ENCODE assay signal across 8 cellular contexts in the genomic region with DNA sequence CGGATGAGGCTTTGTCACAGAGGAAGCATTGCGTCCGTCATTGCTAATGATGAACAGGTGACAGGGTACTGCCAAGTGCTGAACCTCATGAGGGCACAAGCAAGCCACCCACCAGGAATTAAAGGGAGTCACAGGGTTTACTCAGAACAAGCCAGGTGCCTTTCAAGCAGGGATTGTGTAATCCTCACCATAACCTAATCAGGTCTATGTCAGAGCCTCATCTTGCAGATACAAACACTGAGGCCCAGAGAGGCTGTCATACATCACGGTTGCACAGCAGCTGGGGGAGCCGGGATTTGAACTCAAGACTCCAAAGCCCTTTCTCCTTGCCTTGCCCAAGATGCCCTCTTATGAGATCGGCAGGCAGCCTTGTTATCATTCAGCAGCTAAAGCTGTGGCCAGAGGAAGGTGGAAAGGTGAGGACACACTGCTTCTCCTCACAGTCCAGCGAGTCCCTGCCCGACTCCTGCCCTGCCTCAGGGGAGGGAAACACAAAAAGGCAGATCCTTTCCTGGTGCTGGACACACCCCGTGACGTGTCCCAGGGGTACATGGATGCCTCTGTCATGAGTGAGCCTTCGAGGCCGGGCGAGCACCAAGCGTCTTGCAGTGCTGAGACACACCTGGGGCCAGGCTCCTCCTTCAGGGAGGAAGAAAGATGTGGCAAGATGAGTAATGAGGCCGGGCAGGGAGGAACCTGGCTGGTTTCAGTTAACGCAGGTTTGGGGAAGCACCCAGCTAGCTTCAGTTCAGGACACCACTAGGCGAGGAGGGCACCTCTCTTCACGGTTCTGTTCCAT.
DNase-seq lines count a peak whose midpoint lies in the region; ATAC-seq and TF ChIP-seq lines count a peak whose summit lies in the region.

No MANE protein-coding gene starts in this region.

- H3K27me3 Mint-ChIP-seq in effector memory CD8-positive, alpha-beta T cell, result peaks cover 11 to 44% of the 10 kb centered on the region in 2 donors

- no peaks in the 10 kb centered on the region for H3K9me3 Mint-ChIP-seq in effector memory CD8-positive, alpha-beta T cell

- peaks cover 0 to 1% of the 10 kb centered on the region in 2 donors for H3K4me1 Mint-ChIP-seq in effector memory CD8-positive, alpha-beta T cell (ENCODE audit: low read depth in 2 of 2)

- ATAC-seq in HG03520 (IDR thresholded peaks at IDR 0.05; ENCODE audit: unreplicated experiment), result peak; percentile 74
- ATAC-seq in effector memory CD8-positive, alpha-beta T cell (replicated peaks), result peak; percentile 54

- H3K36me3 Mint-ChIP-seq in effector memory CD8-positive, alpha-beta T cell (ENCODE audit: insufficient read depth), result no peaks in the 10 kb centered on the region

- TF ChIP-seq CTCF in GM10266 (IDR thresholded peaks at IDR 0.05; ENCODE audit: control insufficient read depth, insufficient read depth, low read depth, missing control alignments) (no peak), GM20000 (IDR thresholded peaks at IDR 0.05; ENCODE audit: extremely low read depth, missing control alignments) (no peak)

- no peak overlapping the region for H3K4me3 Mint-ChIP-seq in effector memory CD8-positive, alpha-beta T cell

- H3K27ac Mint-ChIP-seq in effector memory CD8-positive, alpha-beta T cell, result no peak overlapping the region

- peak; percentile 44 for DNase-seq in GM10266 (ENCODE audit: extremely low spot score)
- peak; percentile 50 for DNase-seq in GM20000 (ENCODE audit: low spot score)
- DNase-seq in effector memory CD8-positive, alpha-beta T cell, result no peak
- no peak for DNase-seq in NCI-H446 treated with DMSO at 0.1 percent for 48 hours (lab: John Stamatoyannopoulos, UW)
- no peak for DNase-seq in nucleus accumbens (lab: John Stamatoyannopoulos, UW)
- no peak for DNase-seq in stimulated activated CD4-positive, alpha-beta T cell treated with anti-CD3 and anti-CD28 coated beads, Interleukin-2, amount 100 ng/mL, for 24 hours
- no peak for DNase-seq in NCI-H187 (lab: John Stamatoyannopoulos, UW)

Comparison
In these comparisons a context has a peak if more than half of its experiments do, and no peak if none do; other contexts are left out.
1. DNase-seq: peak in GM10266 (single experiment) and GM20000 (single experiment); none in effector memory CD8-positive, alpha-beta T cell (0 of 3), NCI-H446 treated with DMSO at 0.1 percent for 48 hours (single experiment), nucleus accumbens (0 of 56), stimulated activated CD4-positive, alpha-beta T cell treated with anti-CD3 and anti-CD28 coated beads, Interleukin-2, amount 100 ng/mL, for 24 hours (0 of 2) and NCI-H187 (0 of 2).